Comparison of ENCODE assay signal across 8 cellular contexts in the genomic region with DNA sequence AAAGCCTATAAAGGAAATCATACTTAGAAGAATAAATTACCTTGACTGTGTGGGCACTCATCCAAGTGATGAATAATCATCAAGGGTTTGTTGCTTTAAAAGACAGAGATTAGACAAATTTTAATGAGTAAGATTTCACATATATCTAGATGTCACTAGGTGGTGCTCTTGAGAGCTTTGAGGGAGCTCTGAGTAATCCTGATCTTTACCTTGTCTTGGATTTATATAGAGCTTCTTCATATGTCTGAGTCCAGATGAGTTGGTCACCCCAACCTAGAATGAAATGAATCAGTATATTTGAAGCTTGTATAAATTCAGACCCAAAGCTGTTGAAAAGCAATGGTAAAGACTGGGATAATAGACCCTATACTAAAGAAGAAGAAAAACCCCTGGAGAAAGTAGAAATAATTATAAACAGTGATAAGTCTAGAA. TPM values are rescaled to one million over a fixed set of nuclear protein-coding genes. Genes with fewer than 3 reads are reported as not detected.
DNase-seq lines count a peak whose midpoint lies in the region; ATAC-seq and TF ChIP-seq lines count a peak whose summit lies in the region.

No MANE protein-coding gene starts in this region.

- peak overlapping the region in 1 of 5 experiments; percentile 39 for H3K4me3 Mint-ChIP-seq in brain

- no peaks in the 10 kb centered on the region for H3K36me3 ChIP-seq in lung (ENCODE audit: control insufficient read depth in 2 of 2, insufficient read depth in 2 of 2, low read length in 2 of 2)

- no peaks in the 10 kb centered on the region for H3K4me1 ChIP-seq in lung (ENCODE audit: control insufficient read depth in 2 of 2, insufficient read depth in 2 of 2, low read length in 2 of 2)

- H3K4me1 Mint-ChIP-seq in brain = peaks cover 4% of the 10 kb centered on the region

- H3K9me3 Mint-ChIP-seq in brain = no peaks in the 10 kb centered on the region

- no peaks in the 10 kb centered on the region for H3K9me3 ChIP-seq in lung (ENCODE audit: control insufficient read depth in 2 of 2, insufficient read depth in 1 of 2, low read length in 1 of 2)

- intact Hi-C loops in posterior vena cava (cut with DNase I) = no loop called here

- no peaks in the 10 kb centered on the region for H3K27me3 ChIP-seq in lung (ENCODE audit: control insufficient read depth, insufficient read depth)

- DNase-seq in 8988T (peak; percentile 12), GM12864 (ENCODE audit: low read depth) (no peak), NCI-H748 (lab: John Stamatoyannopoulos, UW; ENCODE audit: unreplicated experiment) (peak; percentile 66), lung (ENCODE audit: low spot score) (no peak), posterior vena cava (ENCODE audit: low spot score) (no peak), OCI-M2 (lab: John Stamatoyannopoulos, UW; ENCODE audit: unreplicated experiment) (no peak)

- ATAC-seq in HG03378 (IDR thresholded peaks at IDR 0.05; ENCODE audit: unreplicated experiment) (peak; percentile 62), lung (ENCODE audit: insufficient read depth, low FRiP score) (peak; percentile 30)

- peak; percentile 33 for TF ChIP-seq CTCF in GM12864 (IDR thresholded peaks at IDR 0.05; ENCODE audit: low read depth, low read length, missing control alignments)
- TF ChIP-seq CTCF in brain (conservative IDR thresholded peaks at IDR 0.05) = peak; percentile 66 to 73
- TF ChIP-seq CTCF in lung (IDR thresholded peaks at IDR 0.05; ENCODE audit: control extremely low read depth, extremely low read depth) = no peak

- no peaks in the 10 kb centered on the region for H3K36me3 Mint-ChIP-seq in brain

- H3K27me3 Mint-ChIP-seq in brain = peaks cover 6% of the 10 kb centered on the region

- H3K27ac ChIP-seq in lung (ENCODE audit: low read depth in 1 of 2, low read length in 1 of 2) = no peak overlapping the region

- H3K27ac Mint-ChIP-seq in brain = no peak overlapping the region

- no peak overlapping the region for H3K4me3 ChIP-seq in GM12864 (ENCODE audit: low read depth, low read length)
- H3K4me3 ChIP-seq in lung = no peak overlapping the region

RNA-seq across cellular contexts. Expression of a gene that starts 3.7 kb away (rescaled TPM):
- polyA plus RNA-seq in brain (ENCODE audit: insufficient read depth, low read depth, low replicate concordance) (2.0 TPM), lung (100 to 1,000 TPM; 137 to 420 TPM)
- total RNA-seq in lung (100 to 1,000 TPM; 248 to 333 TPM), posterior vena cava (not detected)

RNA-seq across cellular contexts. Expression of a gene that starts 47.6 kb away (rescaled TPM):
- 49.7 TPM for polyA plus RNA-seq in brain (ENCODE audit: insufficient read depth, low read depth, low replicate concordance)
- 100 to 1,000 TPM; 125 to 143 TPM for total RNA-seq in lung
- polyA plus RNA-seq in lung = 100 to 1,000 TPM in 1 of 2 donors, 10 to 100 TPM in 1; 81.1 to 125 TPM
- total RNA-seq in posterior vena cava = 1 to 10 TPM; 7.8 to 8.5 TPM

Comparison
In these comparisons a context has a peak if more than half of its experiments do, and no peak if none do; other contexts are left out.
1. DNase-seq: peak in 8988T (single experiment) and NCI-H748 (single experiment); none in GM12864 (single experiment), lung (single experiment), posterior vena cava (single experiment) and OCI-M2 (single experiment).
2. RNA of a gene that starts 3.7 kb away (total RNA-seq): 248 to 333 TPM in lung; not detected in posterior vena cava; every median in the first group is over 100 times any median in the second.
3. RNA of a gene that starts 47.6 kb away (total RNA-seq): 125 to 143 TPM in lung; 7.8 to 8.5 TPM in posterior vena cava; every median in the first group is over 10 times any median in the second.